ENCODE assay signal across 25 cellular contexts in genomic region chr6:22411408-22412105, GRCh38.
DNase-seq lines count a peak whose midpoint lies in the region; ATAC-seq, FAIRE-seq and TF ChIP-seq lines count a peak whose summit lies in the region.
"Had no signal": no experiment of that assay in that cellular context is flagged by ENCODE, and none has a peak within 500 bp of the region (broad histone marks: within the 10 kb centered on the region; RNA-seq: fewer than 3 reads in every experiment).

No MANE protein-coding gene starts in this region.

- H3K27ac Mint-ChIP-seq in osteocyte (ENCODE audit: unreplicated experiment), result no peak overlapping the region
- H3K27ac Mint-ChIP-seq: activated CD4-positive, alpha-beta T cell treated with anti-CD3 and anti-CD28 coated beads for 36 hours; activated CD8-positive, alpha-beta memory T cell treated with anti-CD3 and anti-CD28 coated beads, Interleukin-2, amount 10 ng/mL, durations not matched to agents 7 days and 5 days; activated naive CD8-positive, alpha-beta T cell treated with anti-CD3 and anti-CD28 coated beads, Interleukin-2, amount 50 U/mL, for 24 hours; activated T-helper 2 cell treated with anti-CD3 and anti-CD28 coated beads, Interferon-gamma antibody, Interleukin-2, Interleukin-4, amounts not matched to agents 10 μg/mL and 5 μg/mL and 100 μg/mL, durations not matched to agents 14 hours and 24 hours and 36 hours; CD4-positive, alpha-beta memory T cell; effector memory CD8-positive, alpha-beta T cell had no signal

- no peaks in the 10 kb centered on the region for H3K27me3 ChIP-seq in lower lobe of right lung (ENCODE audit: low read depth)
- H3K27me3 ChIP-seq: foreskin keratinocyte, testis had no signal

- TF ChIP-seq CTCF in cardiac fibroblast (IDR thresholded peaks at IDR 0.05; ENCODE audit: low read depth, low read length) (no peak), lower lobe of right lung (IDR thresholded peaks at IDR 0.05) (no peak), osteocyte (IDR thresholded peaks at IDR 0.05) (no peak)

- H3K4me3 Mint-ChIP-seq in osteocyte (ENCODE audit: unreplicated experiment), result no peak overlapping the region
- H3K4me3 Mint-ChIP-seq: activated CD4-positive, alpha-beta T cell treated with anti-CD3 and anti-CD28 coated beads for 36 hours; activated CD8-positive, alpha-beta memory T cell treated with anti-CD3 and anti-CD28 coated beads, Interleukin-2, amount 10 ng/mL, durations not matched to agents 7 days and 5 days; activated naive CD8-positive, alpha-beta T cell treated with anti-CD3 and anti-CD28 coated beads, Interleukin-2, amount 50 U/mL, for 24 hours; CD4-positive, alpha-beta memory T cell; effector memory CD8-positive, alpha-beta T cell had no signal

- ATAC-seq in lower lobe of right lung (no peak), GM18867 (IDR thresholded peaks at IDR 0.05; ENCODE audit: unreplicated experiment) (no peak)
- ATAC-seq: activated CD4-positive, alpha-beta T cell treated with anti-CD3 and anti-CD28 coated beads for 36 hours; activated CD8-positive, alpha-beta memory T cell treated with anti-CD3 and anti-CD28 coated beads, Interleukin-2, amount 10 ng/mL, durations not matched to agents 7 days and 5 days; activated naive CD8-positive, alpha-beta T cell treated with anti-CD3 and anti-CD28 coated beads, Interleukin-2, amount 50 U/mL, for 24 hours; effector memory CD8-positive, alpha-beta T cell; foreskin keratinocyte had no signal

- FAIRE-seq in GM12892 (lab: Jason Lieb, UNC), result peak; percentile 27
- FAIRE-seq: GM18507 had no signal

- H3K4me1 Mint-ChIP-seq in osteocyte (ENCODE audit: unreplicated experiment), result peaks cover 7% of the 10 kb centered on the region
- H3K4me1 Mint-ChIP-seq: activated CD4-positive, alpha-beta T cell treated with anti-CD3 and anti-CD28 coated beads for 36 hours; activated CD8-positive, alpha-beta memory T cell treated with anti-CD3 and anti-CD28 coated beads, Interleukin-2, amount 10 ng/mL, durations not matched to agents 7 days and 5 days; activated naive CD8-positive, alpha-beta T cell treated with anti-CD3 and anti-CD28 coated beads, Interleukin-2, amount 50 U/mL, for 24 hours; CD4-positive, alpha-beta memory T cell had no signal

- no peak overlapping the region for H3K4me3 ChIP-seq in cardiac fibroblast (replicated peaks in 1 of 2; ENCODE audit: low read depth in 2 of 2, low read length in 2 of 2)
- H3K4me3 ChIP-seq in lower lobe of right lung, result no peak overlapping the region
- H3K4me3 ChIP-seq: testis had no signal

- H3K9me3 ChIP-seq in lower lobe of right lung, result no peaks in the 10 kb centered on the region
- H3K9me3 ChIP-seq: testis had no signal

- H3K36me3 Mint-ChIP-seq in osteocyte (ENCODE audit: unreplicated experiment), result no peaks in the 10 kb centered on the region
- H3K36me3 Mint-ChIP-seq: activated CD8-positive, alpha-beta memory T cell treated with anti-CD3 and anti-CD28 coated beads, Interleukin-2, amount 10 ng/mL, durations not matched to agents 7 days and 5 days; CD4-positive, alpha-beta memory T cell had no signal

- H3K36me3 ChIP-seq in lower lobe of right lung, result no peaks in the 10 kb centered on the region

- H3K27me3 Mint-ChIP-seq in osteocyte (ENCODE audit: unreplicated experiment), result no peaks in the 10 kb centered on the region
- H3K27me3 Mint-ChIP-seq: activated CD4-positive, alpha-beta T cell treated with anti-CD3 and anti-CD28 coated beads for 36 hours; activated CD8-positive, alpha-beta memory T cell treated with anti-CD3 and anti-CD28 coated beads, Interleukin-2, amount 10 ng/mL, durations not matched to agents 7 days and 5 days; activated naive CD8-positive, alpha-beta T cell treated with anti-CD3 and anti-CD28 coated beads, Interleukin-2, amount 50 U/mL, for 24 hours; CD4-positive, alpha-beta memory T cell; effector memory CD8-positive, alpha-beta T cell had no signal

- intact Hi-C loops in lower lobe of right lung (cut with DNase I), result no loop called here

- DNase-seq in AG08396 (ENCODE audit: low spot score), result peak; percentile 4
- DNase-seq in GM12892 (ENCODE audit: insufficient read length), result no peak
- DNase-seq in cardiac fibroblast (ENCODE audit: low read depth in 2 of 2), result peak; percentile 10 to 11
- DNase-seq in iris pigment epithelial cell (ENCODE audit: low read depth), result peak; percentile 50
- DNase-seq in lower lobe of right lung, result no peak
- DNase-seq in activated T-cell treated with anti-CD3 and anti-CD28 coated beads, Interleukin-2, amount 50 U/mL, for 1 hour, result no peak
- no peak for DNase-seq in osteocyte (ENCODE audit: extremely low spot score, unreplicated experiment)
- DNase-seq: activated CD4-positive, alpha-beta T cell treated with anti-CD3 and anti-CD28 coated beads for 36 hours; activated CD8-positive, alpha-beta memory T cell treated with anti-CD3 and anti-CD28 coated beads, Interleukin-2, amount 10 ng/mL, durations not matched to agents 7 days and 5 days; activated naive CD8-positive, alpha-beta T cell treated with anti-CD3 and anti-CD28 coated beads, Interleukin-2, amount 50 U/mL, for 24 hours; CD4-positive, alpha-beta memory T cell; central memory CD4-positive, alpha-beta T cell; DMS79 treated with DMSO at 0.1 percent for 48 hours; effector memory CD8-positive, alpha-beta T cell; foreskin keratinocyte; GOT3; Karpas-422; NCI-H1092; NCI-H2029 treated with DMSO at 0.1 percent for 48 hours; NCI-H446 treated with DMSO at 0.1 percent for 48 hours; SW 1271; testis had no signal

- no peak overlapping the region for H3K27ac ChIP-seq in lower lobe of right lung
- H3K27ac ChIP-seq: foreskin keratinocyte, testis had no signal

- no peaks in the 10 kb centered on the region for H3K9me3 Mint-ChIP-seq in osteocyte (ENCODE audit: unreplicated experiment)
- H3K9me3 Mint-ChIP-seq: activated T-helper 2 cell treated with anti-CD3 and anti-CD28 coated beads, Interferon-gamma antibody, Interleukin-2, Interleukin-4, amounts not matched to agents 10 μg/mL and 5 μg/mL and 100 μg/mL, durations not matched to agents 14 hours and 24 hours and 36 hours had no signal

- no peak for TF ChIP-seq POLR2A in GM12892 (IDR thresholded peaks at IDR 0.05; ENCODE audit: low read depth, low read length)

- H3K4me1 ChIP-seq in lower lobe of right lung, result no peaks in the 10 kb centered on the region
- H3K4me1 ChIP-seq: foreskin keratinocyte, testis had no signal

Comparison
In these comparisons a context has a peak if more than half of its experiments do, and no peak if none do; other contexts are left out.
1. DNase-seq: peak in AG08396 (single experiment), cardiac fibroblast (2 of 2) and iris pigment epithelial cell (single experiment); none in GM12892 (single experiment), lower lobe of right lung (single experiment), activated T-cell treated with anti-CD3 and anti-CD28 coated beads, Interleukin-2, amount 50 U/mL, for 1 hour (single experiment) and osteocyte (single experiment).